In genomic region chr22:49724893-49725489, GRCh38 we compare ENCODE assay signal across 8 cellular contexts.
DNase-seq lines count a peak whose midpoint lies in the region; ATAC-seq and TF ChIP-seq lines count a peak whose summit lies in the region.

No MANE protein-coding gene starts in this region.

- peaks cover 27% of the 10 kb centered on the region for H3K27me3 ChIP-seq in RWPE2 (ENCODE audit: insufficient read depth, poor library complexity, severe bottlenecking)
- peaks cover 0 to 64% (median 9%) of the 10 kb centered on the region in 3 donors for H3K27me3 ChIP-seq in psoas muscle (ENCODE audit: insufficient read depth in 3 of 3, low read length in 2 of 3)

- no peaks in the 10 kb centered on the region for H3K36me3 ChIP-seq in RWPE2 (ENCODE audit: low read depth)
- no peaks in the 10 kb centered on the region for H3K36me3 ChIP-seq in psoas muscle (ENCODE audit: insufficient read depth in 1 of 2, low read depth in 1 of 2)

- ATAC-seq in RWPE2 (ENCODE audit: low read depth): peak; percentile 67; the same call in 2 of the 3 replicates
- ATAC-seq in psoas muscle: peak; percentile 47 to 75 (median 70)
- ATAC-seq in HG03571 (IDR thresholded peaks at IDR 0.05; ENCODE audit: unreplicated experiment): no peak

- WGBS in psoas muscle, 3 donors: 15 to 19% (median 16%) methylated on average over 35 to 41 of the region's 41 CpGs

- peak; percentile 80 for DNase-seq in DMS153 treated with DMSO at 0.1 percent for 48 hours (lab: John Stamatoyannopoulos, UW; ENCODE audit: unreplicated experiment)
- peak; percentile 54 for DNase-seq in HT1080 (ENCODE audit: low read depth)
- no peak for DNase-seq in RWPE2 (ENCODE audit: low spot score)
- DNase-seq in activated gamma-delta T cell treated with Interleukin-2 at 50 U/mL for 16 hours: peak; percentile 64
- peak; percentile 38 to 88 (median 74) for DNase-seq in head of caudate nucleus
- peak; percentile 52 to 67 for DNase-seq in psoas muscle
- DNase-seq in ureter (ENCODE audit: low spot score): peak; percentile 59

- H3K27ac ChIP-seq in RWPE2 (ENCODE audit: poor library complexity, severe bottlenecking): no peak overlapping the region
- H3K27ac ChIP-seq in psoas muscle: no peak overlapping the region

- no peak overlapping the region for H3K4me3 ChIP-seq in RWPE2 (ENCODE audit: severe bottlenecking)
- peak overlapping the region; percentile 53 for H3K4me3 ChIP-seq in psoas muscle

- H3K9me3 ChIP-seq in RWPE2 (ENCODE audit: severe bottlenecking) (no peaks in the 10 kb centered on the region), psoas muscle (no peaks in the 10 kb centered on the region)

- TF ChIP-seq CTCF in RWPE2 (IDR thresholded peaks at IDR 0.05; ENCODE audit: poor library complexity, severe bottlenecking) (peak; percentile 19), psoas muscle (IDR thresholded peaks at IDR 0.05) (peak; percentile 49)

- intact Hi-C loops in head of caudate nucleus (cut with DNase I) (no loop called here), psoas muscle (cut with DNase I) (no loop called here)

- H3K4me1 ChIP-seq in RWPE2 (ENCODE audit: insufficient read depth, poor library complexity, severe bottlenecking) (no peaks in the 10 kb centered on the region), psoas muscle (no peaks in the 10 kb centered on the region)
